14 cellular contexts compared by ENCODE assay signal in genomic region chr15:64633332-64633731, GRCh38.
DNase-seq lines count a peak whose midpoint lies in the region; ATAC-seq and TF ChIP-seq lines count a peak whose summit lies in the region.
"Had no signal": no experiment of that assay in that cellular context is flagged by ENCODE, and none has a peak within 500 bp of the region (broad histone marks: within the 10 kb centered on the region; RNA-seq: fewer than 3 reads in every experiment).

No MANE protein-coding gene starts in this region.

- DNase-seq in activated naive CD4-positive, alpha-beta T cell treated with anti-CD3 and anti-CD28 coated beads for 36 hours: no peak
- DNase-seq in activated naive CD4-positive, alpha-beta T cell treated with anti-CD3 and anti-CD28 coated beads, Interleukin-2, amount 50 U/mL, for 72 hours (ENCODE audit: low spot score in 2 of 2): no peak
- DNase-seq in T-cell (no peak), endothelial cell (ENCODE audit: low spot score) (no peak), DMS79 (lab: John Stamatoyannopoulos, UW) (no peak)
- DNase-seq in stimulated activated naive CD8-positive, alpha-beta T cell treated with anti-CD3 and anti-CD28 coated beads, Interleukin-15, amount 100 ng/mL, for 72 hours: no peak
- DNase-seq in effector CD8-positive, alpha-beta T cell (lab: John Stamatoyannopoulos, UW): no peak
- DNase-seq: caudate nucleus, foreskin melanocyte, GOT3, lower lobe of right lung, NCI-H187 treated with DMSO at 0.1 percent for 48 hours, NCI-H82 had no signal

- peak overlapping the region; percentile 50 for H3K27ac Mint-ChIP-seq in activated naive CD4-positive, alpha-beta T cell treated with anti-CD3 and anti-CD28 coated beads for 36 hours
- H3K27ac Mint-ChIP-seq in activated naive CD4-positive, alpha-beta T cell treated with anti-CD3 and anti-CD28 coated beads, Interleukin-2, amount 50 U/mL, for 72 hours: peak overlapping the region in 1 of 2 donors; percentile 82
- H3K27ac Mint-ChIP-seq in T-cell: peak overlapping the region; percentile 77 to 78
- H3K27ac Mint-ChIP-seq in endothelial cell (ENCODE audit: unreplicated experiment): peak overlapping the region; percentile 90
- H3K27ac Mint-ChIP-seq in stimulated activated naive CD8-positive, alpha-beta T cell treated with anti-CD3 and anti-CD28 coated beads, Interleukin-15, amount 100 ng/mL, for 72 hours: peak overlapping the region; percentile 55 to 95

- no peak for ATAC-seq in activated naive CD4-positive, alpha-beta T cell treated with anti-CD3 and anti-CD28 coated beads, Interleukin-2, amount 50 U/mL, for 72 hours
- ATAC-seq in T-cell (replicated peaks in 1 of 4): no peak
- ATAC-seq in stimulated activated naive CD8-positive, alpha-beta T cell treated with anti-CD3 and anti-CD28 coated beads, Interleukin-15, amount 100 ng/mL, for 72 hours: no peak
- no peak for ATAC-seq in GM18868 (IDR thresholded peaks at IDR 0.05; ENCODE audit: unreplicated experiment)

- no peaks in the 10 kb centered on the region for H3K27me3 Mint-ChIP-seq in activated naive CD4-positive, alpha-beta T cell treated with anti-CD3 and anti-CD28 coated beads for 36 hours (ENCODE audit: low read depth)
- H3K27me3 Mint-ChIP-seq in T-cell (no peaks in the 10 kb centered on the region), endothelial cell (ENCODE audit: unreplicated experiment) (peaks cover 3% of the 10 kb centered on the region)
- no peaks in the 10 kb centered on the region for H3K27me3 Mint-ChIP-seq in stimulated activated naive CD8-positive, alpha-beta T cell treated with anti-CD3 and anti-CD28 coated beads, Interleukin-15, amount 100 ng/mL, for 72 hours

- TF ChIP-seq CTCF in endothelial cell (IDR thresholded peaks at IDR 0.05; ENCODE audit: unreplicated experiment): no peak

- CTCF ChIA-PET in activated naive CD4-positive, alpha-beta T cell treated with anti-CD3 and anti-CD28 coated beads for 36 hours (lab: Charles Lee): interaction anchor here (1.3 to 1.5 kb wide), 2 partner anchors 14 to 38 kb away, joined by 3 to 4 read pairs; no protein-coding TSS in a partner anchor
- CTCF ChIA-PET in T-cell (lab: Charles Lee): no interaction called here

- peaks cover 65% of the 10 kb centered on the region for H3K4me1 Mint-ChIP-seq in activated naive CD4-positive, alpha-beta T cell treated with anti-CD3 and anti-CD28 coated beads for 36 hours (ENCODE audit: low read depth)
- H3K4me1 Mint-ChIP-seq in T-cell: peaks cover 64 to 78% (median 75%) of the 10 kb centered on the region in 3 donors
- H3K4me1 Mint-ChIP-seq in endothelial cell (ENCODE audit: unreplicated experiment): peaks cover 42% of the 10 kb centered on the region
- H3K4me1 Mint-ChIP-seq in stimulated activated naive CD8-positive, alpha-beta T cell treated with anti-CD3 and anti-CD28 coated beads, Interleukin-15, amount 100 ng/mL, for 72 hours: peaks cover 81% of the 10 kb centered on the region

- H3K36me3 Mint-ChIP-seq in activated naive CD4-positive, alpha-beta T cell treated with anti-CD3 and anti-CD28 coated beads for 36 hours (ENCODE audit: low read depth): peaks cover 15% of the 10 kb centered on the region
- peaks cover 0 to 32% of the 10 kb centered on the region in 2 donors for H3K36me3 Mint-ChIP-seq in activated naive CD4-positive, alpha-beta T cell treated with anti-CD3 and anti-CD28 coated beads, Interleukin-2, amount 50 U/mL, for 72 hours
- H3K36me3 Mint-ChIP-seq in T-cell: peaks cover 22% of the 10 kb centered on the region
- peaks cover 14% of the 10 kb centered on the region for H3K36me3 Mint-ChIP-seq in endothelial cell (ENCODE audit: low read depth, unreplicated experiment)

- peaks cover 10% of the 10 kb centered on the region for H3K9me3 Mint-ChIP-seq in activated naive CD4-positive, alpha-beta T cell treated with anti-CD3 and anti-CD28 coated beads for 36 hours
- peaks cover 4 to 10% of the 10 kb centered on the region in 2 donors for H3K9me3 Mint-ChIP-seq in activated naive CD4-positive, alpha-beta T cell treated with anti-CD3 and anti-CD28 coated beads, Interleukin-2, amount 50 U/mL, for 72 hours
- H3K9me3 Mint-ChIP-seq in T-cell (peaks cover 0 to 6% (median 3%) of the 10 kb centered on the region in 3 donors), endothelial cell (ENCODE audit: unreplicated experiment) (no peaks in the 10 kb centered on the region)
- peaks cover 9 to 12% of the 10 kb centered on the region in 2 donors for H3K9me3 Mint-ChIP-seq in stimulated activated naive CD8-positive, alpha-beta T cell treated with anti-CD3 and anti-CD28 coated beads, Interleukin-15, amount 100 ng/mL, for 72 hours

- H3K4me3 Mint-ChIP-seq in activated naive CD4-positive, alpha-beta T cell treated with anti-CD3 and anti-CD28 coated beads for 36 hours: no peak overlapping the region
- peak overlapping the region in 1 of 3 donors; percentile 71 for H3K4me3 Mint-ChIP-seq in T-cell
- no peak overlapping the region for H3K4me3 Mint-ChIP-seq in endothelial cell (ENCODE audit: unreplicated experiment)
- no peak overlapping the region for H3K4me3 Mint-ChIP-seq in stimulated activated naive CD8-positive, alpha-beta T cell treated with anti-CD3 and anti-CD28 coated beads, Interleukin-15, amount 100 ng/mL, for 72 hours

- intact Hi-C loops in activated naive CD4-positive, alpha-beta T cell treated with anti-CD3 and anti-CD28 coated beads for 36 hours (cut with micrococcal nuclease): no loop called here

- POLR2A ChIA-PET in T-cell (lab: Charles Lee): no interaction called here
